Comparison of ENCODE assay signal across 17 cellular contexts in the genomic region with DNA sequence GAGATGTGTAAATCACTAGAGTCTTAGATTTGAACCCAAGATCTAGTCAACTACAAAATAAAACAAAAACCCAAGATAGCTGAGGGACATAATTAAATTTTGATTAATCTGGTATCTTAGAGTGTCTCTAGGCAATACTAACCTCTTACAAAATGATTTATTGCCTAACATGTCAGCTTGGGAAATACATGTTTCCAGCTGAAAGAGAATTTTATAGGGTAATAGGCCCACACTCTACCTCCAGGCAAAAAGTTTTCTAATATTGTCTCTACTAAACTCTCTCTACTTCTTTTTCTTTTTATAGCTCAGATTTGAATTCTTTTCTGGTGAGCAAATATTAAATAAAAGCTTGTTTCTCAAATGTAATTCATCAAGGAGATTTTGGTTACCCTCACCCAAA.
"Had no signal": no experiment of that assay in that cellular context is flagged by ENCODE, and none has a peak within 500 bp of the region (broad histone marks: within the 10 kb centered on the region; RNA-seq: fewer than 3 reads in every experiment).

No MANE protein-coding gene starts in this region.

- H3K27ac ChIP-seq: ascending aorta, breast epithelium, left lung, prostate gland, upper lobe of right lung, WERI-Rb-1 had no signal

- H3K4me2 ChIP-seq: smooth muscle cell had no signal

- DNase-seq: activated CD4-positive, alpha-beta T cell treated with anti-CD3 and anti-CD28 coated beads, Interleukin-2, amount 50 U/mL, for 48 hours; activated naive CD4-positive, alpha-beta T cell treated with Interleukin-2 at 50 U/mL for 16 hours; dermis blood vessel endothelial cell; effector memory CD8-positive, alpha-beta T cell; hippocampal formation; left lung; right cardiac atrium; upper lobe of right lung; WERI-Rb-1 had no signal

- H3K4me3 Mint-ChIP-seq: activated T-helper 17 cell treated with anti-CD3 and anti-CD28 coated beads, Interleukin-2, amount 50 U/mL, for 72 hours; effector memory CD8-positive, alpha-beta T cell; nephron; stimulated activated naive CD8-positive, alpha-beta T cell treated with anti-CD3 and anti-CD28 coated beads, Interleukin-15, Interleukin-2, amounts not matched to agents 100 ng/mL and 50 ng/mL, for 24 hours; T-helper 1 cell treated with Interleukin-12 subunit alpha and Interleukin-12 subunit beta and Interleukin-4 antibody, amounts not matched to agents 30 μg/mL and 1 μg/mL, for 36 hours had no signal

- H3K4me1 ChIP-seq: ascending aorta, breast epithelium, left lung, prostate gland, upper lobe of right lung had no signal

- H3K9me3 Mint-ChIP-seq: activated T-helper 17 cell treated with anti-CD3 and anti-CD28 coated beads, Interleukin-2, amount 50 U/mL, for 72 hours; effector memory CD8-positive, alpha-beta T cell; stimulated activated naive CD8-positive, alpha-beta T cell treated with anti-CD3 and anti-CD28 coated beads, Interleukin-15, Interleukin-2, amounts not matched to agents 100 ng/mL and 50 ng/mL, for 24 hours; T-helper 1 cell treated with Interleukin-12 subunit alpha and Interleukin-12 subunit beta and Interleukin-4 antibody, amounts not matched to agents 30 μg/mL and 1 μg/mL, for 36 hours had no signal

- H3K4me3 ChIP-seq: ascending aorta, breast epithelium, left lung, prostate gland, smooth muscle cell, upper lobe of right lung had no signal

- H3K27me3 Mint-ChIP-seq: activated T-helper 17 cell treated with anti-CD3 and anti-CD28 coated beads, Interleukin-2, amount 50 U/mL, for 72 hours; stimulated activated naive CD8-positive, alpha-beta T cell treated with anti-CD3 and anti-CD28 coated beads, Interleukin-15, Interleukin-2, amounts not matched to agents 100 ng/mL and 50 ng/mL, for 24 hours had no signal

- H3K27me3 ChIP-seq: ascending aorta, breast epithelium, left lung, upper lobe of right lung had no signal

- H3K4me1 Mint-ChIP-seq: activated T-helper 17 cell treated with anti-CD3 and anti-CD28 coated beads, Interleukin-2, amount 50 U/mL, for 72 hours had no signal

- H3K36me3 ChIP-seq: ascending aorta, breast epithelium, left lung, prostate gland, upper lobe of right lung, WERI-Rb-1 had no signal

- H3K9me3 ChIP-seq: ascending aorta, breast epithelium, left lung, prostate gland, upper lobe of right lung had no signal

- H3K27ac Mint-ChIP-seq: activated T-helper 17 cell treated with anti-CD3 and anti-CD28 coated beads, Interleukin-2, amount 50 U/mL, for 72 hours; effector memory CD8-positive, alpha-beta T cell; nephron; stimulated activated naive CD8-positive, alpha-beta T cell treated with anti-CD3 and anti-CD28 coated beads, Interleukin-15, Interleukin-2, amounts not matched to agents 100 ng/mL and 50 ng/mL, for 24 hours; T-helper 1 cell treated with Interleukin-12 subunit alpha and Interleukin-12 subunit beta and Interleukin-4 antibody, amounts not matched to agents 30 μg/mL and 1 μg/mL, for 36 hours had no signal
